Comparison of ENCODE assay signal across 15 cellular contexts in genomic region chr18:63828120-63828519, GRCh38. TPM values are rescaled to one million over a fixed set of nuclear protein-coding genes. Genes with fewer than 3 reads are reported as not detected.
DNase-seq lines count a peak whose midpoint lies in the region; FAIRE-seq and TF ChIP-seq lines count a peak whose summit lies in the region.
"Had no signal": no experiment of that assay in that cellular context is flagged by ENCODE, and none has a peak within 500 bp of the region (broad histone marks: within the 10 kb centered on the region; RNA-seq: fewer than 3 reads in every experiment).

No MANE protein-coding gene starts in this region.

- H4K8ac ChIP-seq in trophoblast cell (ENCODE audit: low read depth, low read length), result no peak overlapping the region

- H3K9me3 ChIP-seq in SK-N-SH (no peaks in the 10 kb centered on the region), keratinocyte (ENCODE audit: control insufficient read depth, low read depth, low read length) (no peaks in the 10 kb centered on the region), trophoblast cell (ENCODE audit: insufficient read depth, low read depth, low read length) (no peaks in the 10 kb centered on the region)
- no peaks in the 10 kb centered on the region for H3K9me3 ChIP-seq in CD8-positive, alpha-beta memory T cell (ENCODE audit: low read length)
- H3K9me3 ChIP-seq: BLaER1 had no signal

- H3F3A ChIP-seq in SK-N-SH (replicated peaks; ENCODE audit: insufficient read depth), result peaks cover 29% of the 10 kb centered on the region

- CTCF ChIA-PET in BJ (lab: Yijun Ruan, JAX) (interaction anchor here (0.6 to 0.9 kb wide), 2 partner anchors 27 to 250 kb away, joined by 3 to 5 read pairs; no protein-coding TSS in a partner anchor), SK-N-SH (lab: Yijun Ruan, JAX) (interaction anchor here (1.1 to 1.6 kb wide), 3 partner anchors 10 to 322 kb away, joined by 3 to 4 read pairs (median 3); no protein-coding TSS in a partner anchor)
- CTCF ChIA-PET in CD8-positive, alpha-beta memory T cell (lab: Charles Lee), result no interaction called here

- DNase-seq in BJ (ENCODE audit: low read depth), result no peak
- peak; percentile 35 for DNase-seq in HFFc6
- no peak for DNase-seq in SK-N-SH
- DNase-seq in keratinocyte (ENCODE audit: low read depth, low spot score), result no peak
- DNase-seq in trophoblast cell, result no peak
- no peak for DNase-seq in CD8-positive, alpha-beta memory T cell
- no peak for DNase-seq in glutamatergic neuron
- DNase-seq: DMS 273 treated with DMSO at 0.1 percent for 48 hours, DMS79 had no signal

- no peak overlapping the region for H2BK120ac ChIP-seq in trophoblast cell (ENCODE audit: insufficient read depth, low read length, poor library complexity)

- H3K27me3 Mint-ChIP-seq in HFFc6 (ENCODE audit: insufficient read depth) (no peaks in the 10 kb centered on the region), glutamatergic neuron (ENCODE audit: unreplicated experiment) (no peaks in the 10 kb centered on the region)
- peaks cover 0 to 25% of the 10 kb centered on the region in 2 donors for H3K27me3 Mint-ChIP-seq in CD8-positive, alpha-beta memory T cell

- no peaks in the 10 kb centered on the region for H3K9me2 ChIP-seq in SK-N-SH

- H3K9me3 Mint-ChIP-seq in HFFc6 (no peaks in the 10 kb centered on the region), glutamatergic neuron (ENCODE audit: unreplicated experiment) (no peaks in the 10 kb centered on the region)
- H3K9me3 Mint-ChIP-seq in CD8-positive, alpha-beta memory T cell, result no peaks in the 10 kb centered on the region

- H3K27ac Mint-ChIP-seq in HFFc6, result peak overlapping the region; percentile 87
- no peak overlapping the region for H3K27ac Mint-ChIP-seq in CD8-positive, alpha-beta memory T cell
- H3K27ac Mint-ChIP-seq in glutamatergic neuron (ENCODE audit: unreplicated experiment), result no peak overlapping the region

- peak overlapping the region; percentile 38; the same call in 1 of the 2 replicates for H3K4me2 ChIP-seq in SK-N-SH
- H3K4me2 ChIP-seq in keratinocyte (ENCODE audit: control insufficient read depth, extremely low read depth, insufficient read depth, low read depth, low read length), result no peak overlapping the region
- no peak overlapping the region for H3K4me2 ChIP-seq in trophoblast cell (ENCODE audit: low read length)
- H3K4me2 ChIP-seq: BLaER1, KMS-11 had no signal

- H3K36me3 ChIP-seq in BJ (ENCODE audit: control insufficient read depth, insufficient read depth, low read length) (no peaks in the 10 kb centered on the region), SK-N-SH (replicated peaks in 1 of 2; ENCODE audit: control insufficient read depth in 1 of 2, insufficient read depth in 2 of 2, low read length in 1 of 2) (no peaks in the 10 kb centered on the region), keratinocyte (ENCODE audit: control insufficient read depth in 2 of 2, extremely low read depth in 1 of 2, insufficient read depth in 2 of 2, low read length in 2 of 2) (no peaks in the 10 kb centered on the region), trophoblast cell (ENCODE audit: control insufficient read depth in 1 of 2, insufficient read depth in 2 of 2, low read length in 2 of 2) (no peaks in the 10 kb centered on the region)
- H3K36me3 ChIP-seq in CD8-positive, alpha-beta memory T cell (ENCODE audit: insufficient read depth, low read length), result no peaks in the 10 kb centered on the region
- H3K36me3 ChIP-seq: BLaER1 had no signal

- no peak overlapping the region for H4K91ac ChIP-seq in trophoblast cell (ENCODE audit: low read depth, low read length)

- no peak for TF ChIP-seq EP300 in SK-N-SH (IDR thresholded peaks at IDR 0.05; ENCODE audit: borderline replicate concordance in 1 of 2, low read depth in 1 of 2, low read length in 1 of 2)

- H3K23ac ChIP-seq in trophoblast cell (ENCODE audit: low read length), result no peak overlapping the region

- TF ChIP-seq CTCF in BJ (IDR thresholded peaks at IDR 0.05; ENCODE audit: insufficient read depth, low read depth, low read length) (no peak), HFFc6 (IDR thresholded peaks at IDR 0.05) (no peak), SK-N-SH (IDR thresholded peaks at IDR 0.05) (no peak), keratinocyte (optimal IDR thresholded peaks at IDR 0.05 in 1 of 3, IDR thresholded peaks at IDR 0.05 in 1 of 3, conservative IDR thresholded peaks at IDR 0.05 in 1 of 3; ENCODE audit: extremely low read depth in 1 of 3, insufficient read depth in 2 of 3, low read length in 3 of 3) (no peak), glutamatergic neuron (IDR thresholded peaks at IDR 0.05; ENCODE audit: partially characterized antibody, unreplicated experiment) (no peak)

- H3K9ac ChIP-seq in SK-N-SH (no peak overlapping the region), keratinocyte (ENCODE audit: control insufficient read depth, extremely low read depth, insufficient read depth, low read length) (no peak overlapping the region), trophoblast cell (ENCODE audit: low read length) (no peak overlapping the region)
- H3K9ac ChIP-seq: BLaER1, KMS-11 had no signal

- H3K18ac ChIP-seq in trophoblast cell (ENCODE audit: low read length), result no peak overlapping the region

- peaks cover 97% of the 10 kb centered on the region for H3K4me1 Mint-ChIP-seq in HFFc6 (ENCODE audit: low read depth)
- H3K4me1 Mint-ChIP-seq in CD8-positive, alpha-beta memory T cell, result peaks cover 0 to 8% (median 0%) of the 10 kb centered on the region in 3 donors
- no peaks in the 10 kb centered on the region for H3K4me1 Mint-ChIP-seq in glutamatergic neuron (ENCODE audit: low read depth, unreplicated experiment)

- POLR2A ChIA-PET in BJ (lab: Charles Lee) (no interaction called here), SK-N-SH (lab: Yijun Ruan, JAX) (no interaction called here)
- POLR2A ChIA-PET in CD8-positive, alpha-beta memory T cell (lab: Charles Lee), result no interaction called here

- H3K27me3 ChIP-seq in BJ (ENCODE audit: control insufficient read depth, insufficient read depth, low read length) (no peaks in the 10 kb centered on the region), SK-N-SH (ENCODE audit: insufficient read depth) (no peaks in the 10 kb centered on the region), keratinocyte (ENCODE audit: control insufficient read depth, extremely low read depth, insufficient read depth, low read length) (no peaks in the 10 kb centered on the region), trophoblast cell (ENCODE audit: insufficient read depth, low read length) (no peaks in the 10 kb centered on the region)
- no peaks in the 10 kb centered on the region for H3K27me3 ChIP-seq in CD8-positive, alpha-beta memory T cell (ENCODE audit: insufficient read depth, low read length, poor library complexity, severe bottlenecking)
- H3K27me3 ChIP-seq: BLaER1 had no signal

- no peaks in the 10 kb centered on the region for H4K20me1 ChIP-seq in SK-N-SH (ENCODE audit: insufficient read depth)
- no peaks in the 10 kb centered on the region for H4K20me1 ChIP-seq in keratinocyte (ENCODE audit: control insufficient read depth, extremely low read depth, insufficient read depth, low read length)
- H4K20me1 ChIP-seq: BLaER1 had no signal

- H2BK5ac ChIP-seq in trophoblast cell (ENCODE audit: low read depth, low read length, poor library complexity), result no peak overlapping the region

- H3K9me1 ChIP-seq in keratinocyte (ENCODE audit: control insufficient read depth, extremely low read depth, insufficient read depth, low read length), result no peaks in the 10 kb centered on the region

- H2AFZ ChIP-seq in SK-N-SH (ENCODE audit: low read depth), result peak overlapping the region; percentile 52; the same call in 1 of the 2 replicates
- no peak overlapping the region for H2AFZ ChIP-seq in keratinocyte (ENCODE audit: control insufficient read depth, low read length)
- H2AFZ ChIP-seq in trophoblast cell (ENCODE audit: insufficient read depth, low read length, poor library complexity), result no peak overlapping the region

- no peak overlapping the region for H4K12ac ChIP-seq in trophoblast cell (ENCODE audit: low read depth, low read length)

- H3K14ac ChIP-seq in trophoblast cell (ENCODE audit: low read length), result no peak overlapping the region

- H3K4me1 ChIP-seq in SK-N-SH (ENCODE audit: control insufficient read depth in 1 of 2, insufficient read depth in 2 of 2, low read depth in 1 of 2, low read length in 1 of 2), result peaks cover 0 to 37% of the 10 kb centered on the region in 2 experiments; a peak in 3 of 4 replicates
- peaks cover 35% of the 10 kb centered on the region for H3K4me1 ChIP-seq in keratinocyte (ENCODE audit: control insufficient read depth, extremely low read depth, insufficient read depth, low read length)
- H3K4me1 ChIP-seq in trophoblast cell (ENCODE audit: control insufficient read depth in 1 of 2, insufficient read depth in 2 of 2, low read length in 2 of 2), result peaks cover 0 to 2% of the 10 kb centered on the region in 2 experiments
- no peaks in the 10 kb centered on the region for H3K4me1 ChIP-seq in CD8-positive, alpha-beta memory T cell (ENCODE audit: insufficient read depth, low read length)

- TF ChIP-seq RAD21 in SK-N-SH (IDR thresholded peaks at IDR 0.05; ENCODE audit: low read length), result no peak

- H3K4me3 ChIP-seq in BJ (ENCODE audit: low read depth, low read length) (peak overlapping the region; percentile 5; the same call in 1 of the 2 replicates), SK-N-SH (ENCODE audit: low read depth in 2 of 2, low read length in 1 of 2) (peak overlapping the region in 1 of 2 experiments; percentile 33; a peak in 1 of 4 replicates), keratinocyte (ENCODE audit: control insufficient read depth in 2 of 3, extremely low read depth in 1 of 3, insufficient read depth in 2 of 3, low read depth in 1 of 3, low read length in 3 of 3) (no peak overlapping the region), trophoblast cell (ENCODE audit: low read depth, low read length) (no peak overlapping the region)
- no peak overlapping the region for H3K4me3 ChIP-seq in CD8-positive, alpha-beta memory T cell (ENCODE audit: low read length)
- H3K4me3 ChIP-seq: BLaER1, GM12878 had no signal

- H3K4me3 Mint-ChIP-seq in HFFc6 (peak overlapping the region; percentile 82), glutamatergic neuron (ENCODE audit: unreplicated experiment) (no peak overlapping the region)
- H3K4me3 Mint-ChIP-seq in CD8-positive, alpha-beta memory T cell, result no peak overlapping the region

- peak overlapping the region; percentile 37 to 66; a peak in 2 of 4 replicates for H3K27ac ChIP-seq in SK-N-SH (ENCODE audit: low read depth in 2 of 2, low read length in 1 of 2)
- H3K27ac ChIP-seq in keratinocyte (ENCODE audit: control insufficient read depth, insufficient read depth, low read length), result no peak overlapping the region
- H3K27ac ChIP-seq in trophoblast cell (ENCODE audit: low read depth, low read length), result no peak overlapping the region
- no peak overlapping the region for H3K27ac ChIP-seq in CD8-positive, alpha-beta memory T cell (ENCODE audit: low read depth, low read length)
- H3K27ac ChIP-seq: 22Rv1, BLaER1, KMS-11 had no signal

- no peaks in the 10 kb centered on the region for H3K36me3 Mint-ChIP-seq in HFFc6 (ENCODE audit: low read depth)
- H3K36me3 Mint-ChIP-seq in CD8-positive, alpha-beta memory T cell, result no peaks in the 10 kb centered on the region
- H3K36me3 Mint-ChIP-seq in glutamatergic neuron (ENCODE audit: unreplicated experiment), result no peaks in the 10 kb centered on the region

- no peak overlapping the region for H3K4ac ChIP-seq in trophoblast cell (ENCODE audit: low read depth, low read length)

- peak; percentile 34 for FAIRE-seq in keratinocyte (lab: Jason Lieb, UNC)
- FAIRE-seq: GM12878, H54 had no signal

- no peak overlapping the region for H2AK5ac ChIP-seq in trophoblast cell (ENCODE audit: low read length)

- H3K79me2 ChIP-seq in SK-N-SH (ENCODE audit: insufficient read depth) (no peaks in the 10 kb centered on the region), keratinocyte (ENCODE audit: control insufficient read depth, insufficient read depth, low read length) (no peaks in the 10 kb centered on the region), trophoblast cell (ENCODE audit: control insufficient read depth, insufficient read depth, low read length, poor library complexity) (no peaks in the 10 kb centered on the region)

- H2BK12ac ChIP-seq in trophoblast cell (ENCODE audit: low read length), result no peak overlapping the region

- 18% methylated on average over 3 of the region's 3 CpGs for WGBS in SK-N-SH (ENCODE audit: low lambda C conversion rate)
- WGBS in trophoblast cell (ENCODE audit: extremely low coverage, insufficient coverage, insufficient read length), result no CpG with 5 or more reads among the region's 3 CpGs

- H3K79me1 ChIP-seq in trophoblast cell (ENCODE audit: low read length), result no peaks in the 10 kb centered on the region

- dilution Hi-C loops in keratinocyte (cut with MboI; ENCODE audit: extremely low pct_ligation_motif_present, low sequenced_read_pairs), result no loop called here

RNA-seq across cellular contexts. Expression of gene SERPINB7, which starts 52.9 kb away (rescaled TPM):
- polyA plus RNA-seq in BJ (2011; rRNA removed) (149 and 246 TPM in 2 replicates), SK-N-SH (2012; rRNA removed) (99.5 and 170 TPM in 2 replicates), keratinocyte (293 to 589 TPM (median 408 TPM) in 3 replicates)
- polyA minus RNA-seq in BJ (2011; rRNA and poly(A)+ RNA removed), result 29.2 and 49.1 TPM in 2 replicates
- 100 to 1,000 TPM; 149 to 397 (median 200) TPM for total RNA-seq in HFFc6 (2021; fragmentation: NEBNext Ultra II Directional; extraction: Animal tissue kit (Norgen Biotek cat#: 25700))
- polyA plus RNA-seq in SK-N-SH (2012; cell fraction: cytosol; rRNA removed), result 173 and 183 TPM in 2 replicates
- 26.3 and 90.4 TPM in 2 replicates for polyA plus RNA-seq in SK-N-SH (2012; cell fraction: nucleus; rRNA removed)
- 405 TPM for polyA plus RNA-seq in keratinocyte (2011; ENCODE audit: low read depth)
- polyA plus RNA-seq in keratinocyte (2011; cell fraction: cytosol; rRNA removed), result 232 and 512 TPM in 2 replicates
- 548 and 655 TPM in 2 replicates for polyA plus RNA-seq in keratinocyte (2011; cell fraction: nucleus; rRNA removed)
- polyA plus RNA-seq in keratinocyte (2012; ENCODE audit: low replicate concordance), result 196 and 644 TPM in 2 replicates
- 118 to 615 TPM (median 323 TPM) in 3 replicates for polyA minus RNA-seq in keratinocyte
- polyA minus RNA-seq in keratinocyte (2011; cell fraction: cytosol; rRNA and poly(A)+ RNA removed), result 133 TPM
- polyA minus RNA-seq in keratinocyte (2011; cell fraction: nucleus; rRNA and poly(A)+ RNA removed), result 309 and 528 TPM in 2 replicates
- polyA plus RNA-seq in trophoblast cell (2013), result 4.0 and 4.6 TPM in 2 replicates
- not detected for total RNA-seq in CD8-positive, alpha-beta memory T cell
- polyA plus RNA-seq in CD8-positive, alpha-beta memory T cell, result not detected
- not detected for total RNA-seq in glutamatergic neuron (ENCODE audit: unreplicated experiment)
- total RNA-seq: G401, GM12878 had no signal
- polyA plus RNA-seq: GM12878 had no signal

RNA-seq across cellular contexts. Expression of gene SERPINB2, which starts 59.4 kb away (rescaled TPM):
- polyA plus RNA-seq in BJ (2011; rRNA removed), result 15.2 and 22.1 TPM in 2 replicates
- 2.9 and 4.8 TPM in 2 replicates for polyA minus RNA-seq in BJ (2011; rRNA and poly(A)+ RNA removed)
- 10 to 100 TPM; 30.9 to 91.5 (median 36.1) TPM for total RNA-seq in HFFc6 (2021; fragmentation: NEBNext Ultra II Directional; extraction: Animal tissue kit (Norgen Biotek cat#: 25700))
- 5.9 and 9.8 TPM in 2 replicates for polyA plus RNA-seq in SK-N-SH (2012; rRNA removed)
- polyA plus RNA-seq in SK-N-SH (2012; cell fraction: cytosol; rRNA removed), result 9.3 and 11.5 TPM in 2 replicates
- polyA plus RNA-seq in SK-N-SH (2012; cell fraction: nucleus; rRNA removed), result 4.3 and 8.1 TPM in 2 replicates
- 555 to 1,052 TPM (median 733 TPM) in 3 replicates for polyA plus RNA-seq in keratinocyte
- polyA plus RNA-seq in keratinocyte (2011; ENCODE audit: low read depth), result 712 TPM
- polyA plus RNA-seq in keratinocyte (2011; cell fraction: cytosol; rRNA removed), result 414 and 847 TPM in 2 replicates
- polyA plus RNA-seq in keratinocyte (2011; cell fraction: nucleus; rRNA removed), result 2,301 and 2,504 TPM in 2 replicates
- polyA plus RNA-seq in keratinocyte (2012; ENCODE audit: low replicate concordance), result 233 and 890 TPM in 2 replicates
- 174 to 585 TPM (median 505 TPM) in 3 replicates for polyA minus RNA-seq in keratinocyte
- polyA minus RNA-seq in keratinocyte (2011; cell fraction: cytosol; rRNA and poly(A)+ RNA removed), result 251 TPM
- 720 and 1,118 TPM in 2 replicates for polyA minus RNA-seq in keratinocyte (2011; cell fraction: nucleus; rRNA and poly(A)+ RNA removed)
- 0.76 and 0.83 TPM in 2 replicates for polyA plus RNA-seq in trophoblast cell (2013)
- total RNA-seq in CD8-positive, alpha-beta memory T cell, result 1 to 10 TPM; 1.2 to 1.7 TPM
- not detected for polyA plus RNA-seq in CD8-positive, alpha-beta memory T cell
- not detected for total RNA-seq in glutamatergic neuron (ENCODE audit: unreplicated experiment)
- total RNA-seq: G401 had no signal

Comparison
In these comparisons a context has a peak if more than half of its experiments do, and no peak if none do; other contexts are left out.
1. H3K27ac ChIP-seq: peak in SK-N-SH (2 of 2); none in keratinocyte (single experiment), trophoblast cell (single experiment) and CD8-positive, alpha-beta memory T cell (single experiment).
2. RNA of gene SERPINB7, which starts 52.9 kb away (polyA plus RNA-seq): 196 to 655 TPM in keratinocyte, 149 to 246 TPM in BJ and 26.3 to 183 TPM in SK-N-SH; not detected in CD8-positive, alpha-beta memory T cell (single experiment); every median in the first group is over 10 times any median in the second.
3. RNA of gene SERPINB2, which starts 59.4 kb away (polyA plus RNA-seq): 233 to 2,504 TPM in keratinocyte; 15.2 to 22.1 TPM in BJ, 4.3 to 11.5 TPM in SK-N-SH and not detected in CD8-positive, alpha-beta memory T cell (single experiment); every median in the first group is over 10 times any median in the second.